ENCODE assay signal across 8 cellular contexts in genomic region chr5:42908509-42909488, GRCh38.
DNase-seq lines count a peak whose midpoint lies in the region; ATAC-seq, FAIRE-seq and TF ChIP-seq lines count a peak whose summit lies in the region.

No MANE protein-coding gene starts in this region.

- H3K27me3 ChIP-seq in right cardiac atrium (ENCODE audit: control insufficient read depth, insufficient read depth) (no peaks in the 10 kb centered on the region), psoas muscle (ENCODE audit: insufficient read depth in 3 of 3, low read length in 2 of 3) (no peaks in the 10 kb centered on the region)

- ATAC-seq in HG02884 (IDR thresholded peaks at IDR 0.05; ENCODE audit: unreplicated experiment) (peak; percentile 96), right cardiac atrium (peak; percentile 94 to 95), psoas muscle (peak; percentile 91 to 99 (median 96))

- H3K9me3 ChIP-seq in right cardiac atrium (ENCODE audit: control insufficient read depth, low read length) (no peaks in the 10 kb centered on the region), psoas muscle (no peaks in the 10 kb centered on the region)

- FAIRE-seq in GM12891 (lab: Jason Lieb, UNC) (peak; percentile 99), urothelium cell line (lab: Jason Lieb, UNC) (peak; percentile 90)

- TF ChIP-seq POLR2A in GM12891 (IDR thresholded peaks at IDR 0.05; ENCODE audit: low read depth, low read length): no peak

- H3K4me3 ChIP-seq in right cardiac atrium (ENCODE audit: low read length): peak overlapping the region; percentile 64
- peak overlapping the region; percentile 72 for H3K4me3 ChIP-seq in psoas muscle

- 8% methylated on average over 30 of the region's 30 CpGs for WGBS in right cardiac atrium
- 7 to 8% (median 8%) methylated on average over 30 of the region's 30 CpGs for WGBS in psoas muscle, 3 donors

- H3K4me1 ChIP-seq in right cardiac atrium (ENCODE audit: control insufficient read depth, insufficient read depth, low read length): no peaks in the 10 kb centered on the region
- H3K4me1 ChIP-seq in psoas muscle: no peaks in the 10 kb centered on the region

- peak; percentile 50 for DNase-seq in GM12891 (ENCODE audit: insufficient read length, low spot score)
- peak; percentile 78 for DNase-seq in NCI-H146 (lab: John Stamatoyannopoulos, UW)
- DNase-seq in T-helper 1 cell: peak; percentile 79 to 90 (median 85)
- peak; percentile 11 to 93 (median 78) for DNase-seq in amygdala (lab: John Stamatoyannopoulos, UW)
- peak; percentile 93 to 96 (median 94) for DNase-seq in right cardiac atrium
- peak; percentile 87 to 92 for DNase-seq in psoas muscle
- peak; percentile 90 for DNase-seq in urothelium cell line (ENCODE audit: low spot score)

- intact Hi-C loops in right cardiac atrium (cut with DNase I) (loop anchor here in 1 of 4 donors (10.0 kb wide), 1 partner anchor 476 kb away; no protein-coding TSS in a partner anchor), psoas muscle (cut with DNase I) (loop anchor here in 1 of 2 donors (2.0 to 5.0 kb wide), 2 partner anchors 89 to 132 kb away; partner anchors contain the start of gene ANXA2R)

- H3K27ac ChIP-seq in right cardiac atrium (ENCODE audit: low read length) (no peak overlapping the region), psoas muscle (no peak overlapping the region)

- TF ChIP-seq CTCF in psoas muscle (IDR thresholded peaks at IDR 0.05): peak; percentile 78

- no peaks in the 10 kb centered on the region for H3K36me3 ChIP-seq in psoas muscle (ENCODE audit: insufficient read depth in 1 of 2, low read depth in 1 of 2)

TF ChIP-seq in GM12891, 5 proteins besides CTCF, POLR2A, EP300 and RAD21:
- TF ChIP-seq TAF1 (IDR thresholded peaks at IDR 0.05; ENCODE audit: low read depth, low read length) (no peak), SPI1 (IDR thresholded peaks at IDR 0.05; ENCODE audit: low read depth, low read length) (no peak), POU2F2 (IDR thresholded peaks at IDR 0.05; ENCODE audit: low read depth, low read length) (no peak), POLR2AphosphoS5 (IDR thresholded peaks at IDR 0.05; ENCODE audit: low read depth, low read length) (no peak), PAX5 (IDR thresholded peaks at IDR 0.05; ENCODE audit: insufficient read depth, low read length, severe bottlenecking) (no peak)
